Comparison of ENCODE assay signal across 18 cellular contexts in genomic region chr6:126064257-126064993, GRCh38.
A peak's percentile ranks its signal among the peaks of the same experiment; 100 is the strongest.
DNase-seq lines count a peak whose midpoint lies in the region; ATAC-seq, FAIRE-seq and TF ChIP-seq lines count a peak whose summit lies in the region.
"Had no signal": no experiment of that assay in that cellular context is flagged by ENCODE, and none has a peak within 500 bp of the region (broad histone marks: within the 10 kb centered on the region; RNA-seq: fewer than 3 reads in every experiment).

No MANE protein-coding gene starts in this region.

- no peak for TF ChIP-seq CTCF in IMR-90 (conservative IDR thresholded peaks at IDR 0.05; ENCODE audit: low read depth, low read length)
- no peak for TF ChIP-seq CTCF in SK-N-SH (IDR thresholded peaks at IDR 0.05)

- no peak overlapping the region for H2BK15ac ChIP-seq in IMR-90 (ENCODE audit: low read depth, low read length)

- no peak overlapping the region for H4K5ac ChIP-seq in IMR-90 (ENCODE audit: low read depth, low read length)

- no peak overlapping the region for H3K27ac ChIP-seq in IMR-90 (ENCODE audit: insufficient read depth, low read length)
- peak overlapping the region in 1 of 2 experiments; percentile 76; a peak in 2 of 4 replicates for H3K27ac ChIP-seq in SK-N-SH (ENCODE audit: low read depth in 2 of 2, low read length in 1 of 2)
- H3K27ac ChIP-seq in caudate nucleus (ENCODE audit: low read depth, low read length) = no peak overlapping the region
- H3K27ac ChIP-seq: dorsolateral prefrontal cortex, gastroesophageal sphincter, spleen had no signal

- no peaks in the 10 kb centered on the region for H3K9me3 ChIP-seq in IMR-90 (ENCODE audit: control insufficient read depth, insufficient read depth, low read length)
- H3K9me3 ChIP-seq in SK-N-SH = no peaks in the 10 kb centered on the region; the same call in 1 of the 2 replicates
- H3K9me3 ChIP-seq: gastroesophageal sphincter, HAP-1 had no signal

- H3K4me3 ChIP-seq in IMR-90 (ENCODE audit: insufficient read depth, low read depth, low read length) (no peak overlapping the region), SK-N-SH (ENCODE audit: low read depth in 2 of 2, low read length in 1 of 2) (no peak overlapping the region)
- H3K4me3 ChIP-seq: dorsolateral prefrontal cortex, gastroesophageal sphincter, HAP-1, spleen had no signal

- H3K9me1 ChIP-seq in IMR-90 (ENCODE audit: insufficient read depth, low read length) = peaks cover 6% of the 10 kb centered on the region; the same call in 1 of the 2 replicates

- H3K9ac ChIP-seq in IMR-90 (ENCODE audit: low read depth, low read length) (no peak overlapping the region), SK-N-SH (no peak overlapping the region)

- H2AK9ac ChIP-seq in IMR-90 (replicated peaks; ENCODE audit: low read depth, low read length, poor library complexity) = no peak overlapping the region

- H3K79me2 ChIP-seq in SK-N-SH (ENCODE audit: insufficient read depth) = no peaks in the 10 kb centered on the region

- in situ Hi-C loops in IMR-90 (cut with MboI; ENCODE audit: low sequenced_read_pairs) = no loop called here

- H3K36me3 ChIP-seq in IMR-90 (ENCODE audit: control insufficient read depth, insufficient read depth, low read length) (0 out of 2 replicates have a peak, but pooled peaks cover 1% of the 10 kb centered on the region), SK-N-SH (replicated peaks in 1 of 2; ENCODE audit: control insufficient read depth in 1 of 2, insufficient read depth in 2 of 2, low read length in 1 of 2) (peaks cover 3 to 7% of the 10 kb centered on the region in 2 experiments)
- H3K36me3 ChIP-seq: HAP-1 had no signal

- no peak overlapping the region for H3K56ac ChIP-seq in IMR-90 (ENCODE audit: extremely low read depth, insufficient read depth, low read length)

- intact Hi-C loops in IMR-90 (cut with micrococcal nuclease) = no loop called here

- BruUV-seq in IMR-90 (replicated peaks; lab: Mats Ljungman, UMichigan) = no TSS peak

- H2AFZ ChIP-seq in IMR-90 (replicated peaks; ENCODE audit: low read length, poor library complexity) (no peak overlapping the region), SK-N-SH (ENCODE audit: low read depth) (no peak overlapping the region)

- H3K14ac ChIP-seq in IMR-90 (replicated peaks; ENCODE audit: low read depth, low read length) = no peak overlapping the region

- H3K27me3 ChIP-seq in IMR-90 (ENCODE audit: control insufficient read depth, insufficient read depth, low read length) (no peaks in the 10 kb centered on the region), SK-N-SH (ENCODE audit: insufficient read depth) (no peaks in the 10 kb centered on the region)
- H3K27me3 ChIP-seq: dorsolateral prefrontal cortex, gastroesophageal sphincter, spleen had no signal

- no peak overlapping the region for H3K23ac ChIP-seq in IMR-90 (ENCODE audit: low read depth, low read length)

- no peak for TF ChIP-seq RAD21 in IMR-90 (IDR thresholded peaks at IDR 0.05; ENCODE audit: low read length)
- TF ChIP-seq RAD21 in SK-N-SH (IDR thresholded peaks at IDR 0.05; ENCODE audit: low read length) = no peak

- POLR2A ChIA-PET in IMR-90 (lab: Charles Lee; ENCODE audit: unreplicated experiment) (no interaction called here), SK-N-SH (lab: Yijun Ruan, JAX) (no interaction called here)

- H4K8ac ChIP-seq in IMR-90 (ENCODE audit: low read depth in 2 of 2, low read length in 2 of 2) = no peak overlapping the region

- H3K4me1 ChIP-seq in IMR-90 (ENCODE audit: control insufficient read depth, insufficient read depth, low read length) (peaks cover 6% of the 10 kb centered on the region), SK-N-SH (ENCODE audit: control insufficient read depth in 1 of 2, insufficient read depth in 2 of 2, low read depth in 1 of 2, low read length in 1 of 2) (peaks cover 0 to 19% of the 10 kb centered on the region in 2 experiments; a peak in 2 of 4 replicates)
- H3K4me1 ChIP-seq: HAP-1, spleen had no signal

- H3K18ac ChIP-seq in IMR-90 (ENCODE audit: low read depth, low read length) = no peak overlapping the region

- peak; percentile 39 for DNase-seq in IMR-90
- peak; percentile 10 for DNase-seq in SK-N-SH
- peak; percentile 8 for DNase-seq in retina
- DNase-seq in caudate nucleus (lab: John Stamatoyannopoulos, UW) = no peak
- DNase-seq in NCI-H1436 (lab: John Stamatoyannopoulos, UW) = no peak
- DNase-seq: activated naive CD4-positive, alpha-beta T cell treated with anti-CD3 and anti-CD28 coated beads for 36 hours; activated T-cell treated with anti-CD3 and anti-CD28 coated beads, Interleukin-2, amount 50 U/mL, for 24 hours; amygdala; central memory CD4-positive, alpha-beta T cell; DND-41; dorsolateral prefrontal cortex; NCI-H187; spleen; T-helper 9 cell had no signal

- H4K91ac ChIP-seq in IMR-90 (ENCODE audit: insufficient read depth, low read depth, low read length) = no peak overlapping the region

- TF ChIP-seq EP300 in SK-N-SH (IDR thresholded peaks at IDR 0.05; ENCODE audit: borderline replicate concordance in 1 of 2, low read depth in 1 of 2, low read length in 1 of 2) = no peak

- H4K20me1 ChIP-seq in IMR-90 (ENCODE audit: insufficient read depth, low read length) (no peaks in the 10 kb centered on the region), SK-N-SH (ENCODE audit: insufficient read depth) (no peaks in the 10 kb centered on the region)

- dilution Hi-C loops in IMR-90 (cut with HindIII; ENCODE audit: low sequenced_read_pairs, unreplicated experiment) = no loop called here

- no peak overlapping the region for H3K4ac ChIP-seq in IMR-90 (ENCODE audit: low read depth, low read length)

- H2BK120ac ChIP-seq in IMR-90 (ENCODE audit: low read depth, low read length) = no peak overlapping the region

- ATAC-seq in IMR-90 (ENCODE audit: low read depth) (no peak), GM21367 (IDR thresholded peaks at IDR 0.05; ENCODE audit: unreplicated experiment) (no peak)
- ATAC-seq: gastroesophageal sphincter had no signal

- no peak for TF ChIP-seq POLR2A in IMR-90 (IDR thresholded peaks at IDR 0.05; ENCODE audit: low read depth, low read length)

- CTCF ChIA-PET in IMR-90 (lab: Yijun Ruan, JAX) (interaction anchor here (0.9 to 1.0 kb wide), 2 partner anchors 9 to 11 kb away, joined by 3 read pairs; no protein-coding TSS in a partner anchor), SK-N-SH (lab: Yijun Ruan, JAX) (interaction anchor here (0.9 to 1.4 kb wide), 3 partner anchors 27 to 112 kb away, joined by 3 to 5 read pairs (median 5); no protein-coding TSS in a partner anchor)

- no CpG with 5 or more reads among the region's 4 CpGs for WGBS in IMR-90 (ENCODE audit: extremely low coverage in 2 of 2, insufficient read length in 1 of 2), 2 experiments
- 62% methylated on average over 4 of the region's 4 CpGs for WGBS in SK-N-SH (ENCODE audit: low lambda C conversion rate)

- H2BK5ac ChIP-seq in IMR-90 (ENCODE audit: low read depth, low read length, poor library complexity, severe bottlenecking) = no peak overlapping the region

- H3F3A ChIP-seq in SK-N-SH (replicated peaks; ENCODE audit: insufficient read depth) = peaks cover 7% of the 10 kb centered on the region

- H3K79me1 ChIP-seq in IMR-90 (ENCODE audit: low read depth in 1 of 2, low read length in 2 of 2) = no peaks in the 10 kb centered on the region

- H2AK5ac ChIP-seq in IMR-90 (ENCODE audit: low read depth, low read length) = no peak overlapping the region

- FAIRE-seq in islet of Langerhans (lab: Jason Lieb, UNC) = peak; percentile 99

- no peaks in the 10 kb centered on the region for H3K9me2 ChIP-seq in SK-N-SH

- no peak overlapping the region for H2BK20ac ChIP-seq in IMR-90 (ENCODE audit: low read depth, low read length)

- no peak overlapping the region for H3K4me2 ChIP-seq in IMR-90 (ENCODE audit: low read depth, low read length)
- H3K4me2 ChIP-seq in SK-N-SH = no peak overlapping the region

TF ChIP-seq in IMR-90, 13 proteins besides CTCF, POLR2A, EP300 and RAD21 (continues in another document):
- TF ChIP-seq RFX5 (IDR thresholded peaks at IDR 0.05; ENCODE audit: low read depth, low read length) = no peak
- no peak for TF ChIP-seq MXI1 (IDR thresholded peaks at IDR 0.05; ENCODE audit: borderline replicate concordance, low read depth, low read length)
- no peak for TF ChIP-seq ELK1 (IDR thresholded peaks at IDR 0.05; ENCODE audit: borderline replicate concordance, low read depth, low read length)
- no peak for TF ChIP-seq NFE2L2 (IDR thresholded peaks at IDR 0.05; ENCODE audit: low read depth, low read length)
- no peak for TF ChIP-seq SMC3 (IDR thresholded peaks at IDR 0.05; ENCODE audit: low read depth, low read length)
- TF ChIP-seq FOS (IDR thresholded peaks at IDR 0.05; ENCODE audit: low read depth, low read length) = no peak
- no peak for TF ChIP-seq BHLHE40 (IDR thresholded peaks at IDR 0.05; ENCODE audit: low read depth, low read length)
- TF ChIP-seq MAZ (IDR thresholded peaks at IDR 0.05; ENCODE audit: borderline replicate concordance, low read depth, low read length) = no peak

TF ChIP-seq in SK-N-SH, 30 proteins besides CTCF, POLR2A, EP300 and RAD21 (continues in another document):
- TF ChIP-seq IRF3 (IDR thresholded peaks at IDR 0.05; ENCODE audit: low read depth, low read length) = no peak
- TF ChIP-seq USF2 (IDR thresholded peaks at IDR 0.05; ENCODE audit: borderline replicate concordance, low read depth, low read length) = no peak
- TF ChIP-seq RXRA (IDR thresholded peaks at IDR 0.05; ENCODE audit: borderline replicate concordance, low read depth) = no peak
- no peak for TF ChIP-seq NFIC (IDR thresholded peaks at IDR 0.05; ENCODE audit: borderline replicate concordance)
- TF ChIP-seq EZH2phosphoT487 (IDR thresholded peaks at IDR 0.05; ENCODE audit: borderline replicate concordance, low read depth) = no peak
- no peak for TF ChIP-seq JUND (IDR thresholded peaks at IDR 0.05)
- no peak for TF ChIP-seq FOSL2 (IDR thresholded peaks at IDR 0.05; ENCODE audit: borderline replicate concordance, low read depth)

Comparison
In these comparisons a context has a peak if more than half of its experiments do, and no peak if none do; other contexts are left out.
1. DNase-seq: peak in IMR-90 (single experiment), SK-N-SH (single experiment) and retina (single experiment); none in caudate nucleus (0 of 61) and NCI-H1436 (single experiment).